In genomic region chr15:41943543-41944312, GRCh38 we compare ENCODE assay signal across 1 cellular context.
TF ChIP-seq lines count a peak whose summit lies in the region.

No MANE protein-coding gene starts in this region.

TF ChIP-seq in endothelial cell of umbilical vein, 7 proteins besides CTCF, POLR2A, EP300 and RAD21:
- TF ChIP-seq FOS (IDR thresholded peaks at IDR 0.05; ENCODE audit: borderline replicate concordance, insufficient read depth, low read length), result no peak
- no peak for TF ChIP-seq MAX (IDR thresholded peaks at IDR 0.05; ENCODE audit: insufficient read depth, insufficient read length)
- no peak for TF ChIP-seq POLR2AphosphoS5 (IDR thresholded peaks at IDR 0.05; ENCODE audit: insufficient read depth, low read depth, low read length)
- TF ChIP-seq EZH2 (IDR thresholded peaks at IDR 0.05; ENCODE audit: borderline replicate concordance, low read depth, low read length, severe bottlenecking), result no peak
- no peak for TF ChIP-seq JUN (IDR thresholded peaks at IDR 0.05; ENCODE audit: borderline replicate concordance, insufficient read depth, insufficient read length, low read depth)
- TF ChIP-seq GATA2 (IDR thresholded peaks at IDR 0.05; ENCODE audit: insufficient read depth, insufficient read length, low read depth, low read length), result no peak
